In the genomic region with DNA sequence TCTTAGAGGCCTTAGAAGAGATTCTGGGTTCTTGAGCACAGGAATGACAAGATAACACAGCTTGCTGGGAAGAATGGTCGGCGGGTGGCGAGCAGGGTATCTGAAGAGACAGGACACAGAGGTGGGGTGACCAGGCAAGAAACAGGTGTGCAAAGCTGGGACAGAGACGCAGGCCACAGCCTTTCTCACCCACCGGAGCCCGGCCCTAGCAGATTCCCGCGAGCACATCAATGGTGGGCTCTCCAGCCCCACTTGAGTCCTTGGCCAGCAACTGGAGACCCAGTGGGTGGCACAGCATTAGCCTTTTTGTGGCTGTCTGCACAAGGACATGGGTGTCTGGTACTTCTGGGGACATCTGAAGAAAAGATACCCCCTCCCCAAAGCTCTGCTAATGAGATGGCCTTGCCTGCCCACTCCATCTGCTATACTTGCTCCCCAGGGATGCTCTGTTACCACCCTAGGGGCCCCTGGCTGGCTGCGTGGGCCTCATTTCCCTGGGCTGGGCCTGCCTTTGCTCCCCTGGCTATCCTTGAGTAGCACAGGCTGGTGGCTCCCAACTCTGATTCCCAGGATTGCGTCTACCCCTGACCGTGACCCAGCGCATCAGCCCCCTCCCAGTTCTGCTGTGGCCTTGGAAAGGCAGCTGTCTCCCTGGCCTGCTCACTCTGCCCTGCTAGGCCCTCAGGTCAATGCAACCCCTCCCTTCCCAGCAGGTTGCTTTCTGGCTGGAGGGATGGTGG, we compare ENCODE assay signal across 24 cellular contexts.
DNase-seq lines count a peak whose midpoint lies in the region; ATAC-seq and TF ChIP-seq lines count a peak whose summit lies in the region.
"Had no signal": no experiment of that assay in that cellular context is flagged by ENCODE, and none has a peak within 500 bp of the region (broad histone marks: within the 10 kb centered on the region; RNA-seq: fewer than 3 reads in every experiment).

No MANE protein-coding gene starts in this region.

- H3K36me3 ChIP-seq in psoas muscle (ENCODE audit: insufficient read depth in 1 of 2, low read depth in 1 of 2) = peaks cover 0 to 53% of the 10 kb centered on the region in 2 donors
- H3K36me3 ChIP-seq: vagina had no signal

- POLR2A ChIA-PET in activated CD8-positive, alpha-beta T cell treated with anti-CD3 and anti-CD28 coated beads for 36 hours (lab: Charles Lee) = interaction anchor here (1.0 kb wide), 1 partner anchor 98 kb away, joined by 3 read pairs; no protein-coding TSS in a partner anchor

- H3K9me3 Mint-ChIP-seq in activated naive CD4-positive, alpha-beta T cell treated with anti-CD3 and anti-CD28 coated beads for 36 hours = no peaks in the 10 kb centered on the region
- no peaks in the 10 kb centered on the region for H3K9me3 Mint-ChIP-seq in activated CD8-positive, alpha-beta T cell treated with anti-CD3 and anti-CD28 coated beads for 36 hours
- no peaks in the 10 kb centered on the region for H3K9me3 Mint-ChIP-seq in dendritic cell treated with granulocyte-macrophage colony-stimulating factor and Interleukin-4, amounts not matched to agents 40 ng/mL and 50 ng/mL, for 4 days
- no peaks in the 10 kb centered on the region for H3K9me3 Mint-ChIP-seq in stimulated activated effector memory CD8-positive, alpha-beta T cell treated with anti-CD3 and anti-CD28 coated beads, Interleukin-12 subunit alpha, Interleukin-12 subunit beta, amount 100 ng/mL, for 72 hours
- H3K9me3 Mint-ChIP-seq: memory B cell; stimulated activated memory B cell treated with anti-CD40 and anti-IgM and Interleukin-4, amounts not matched to agents 10 μg/mL and 1 μg/mL and 100 μg/mL, for 72 hours had no signal

- intact Hi-C loops in activated naive CD4-positive, alpha-beta T cell treated with anti-CD3 and anti-CD28 coated beads for 36 hours (cut with micrococcal nuclease) = no loop called here
- intact Hi-C loops in activated CD8-positive, alpha-beta T cell treated with anti-CD3 and anti-CD28 coated beads for 36 hours (cut with micrococcal nuclease) = no loop called here
- intact Hi-C loops in dendritic cell treated with granulocyte-macrophage colony-stimulating factor and Interleukin-4, amounts not matched to agents 40 ng/mL and 50 ng/mL, for 4 days (cut with micrococcal nuclease) = loop anchor here (5.0 kb wide), 1 partner anchor 33 kb away; no protein-coding TSS in a partner anchor
- intact Hi-C loops in psoas muscle (cut with DNase I) = no loop called here

- ATAC-seq in activated CD8-positive, alpha-beta T cell treated with anti-CD3 and anti-CD28 coated beads for 36 hours = no peak
- no peak for ATAC-seq in stimulated activated effector memory CD8-positive, alpha-beta T cell treated with anti-CD3 and anti-CD28 coated beads, Interleukin-12 subunit alpha, Interleukin-12 subunit beta, amount 100 ng/mL, for 72 hours
- no peak for ATAC-seq in psoas muscle
- ATAC-seq: body of pancreas; left cardiac atrium; stimulated activated memory B cell treated with anti-CD40 and anti-IgM and Interleukin-4, amounts not matched to agents 10 μg/mL and 1 μg/mL and 100 μg/mL, for 72 hours had no signal

- peaks cover 48% of the 10 kb centered on the region for H3K4me1 Mint-ChIP-seq in activated naive CD4-positive, alpha-beta T cell treated with anti-CD3 and anti-CD28 coated beads for 36 hours (ENCODE audit: low read depth)
- peaks cover 45% of the 10 kb centered on the region for H3K4me1 Mint-ChIP-seq in activated CD8-positive, alpha-beta T cell treated with anti-CD3 and anti-CD28 coated beads for 36 hours (ENCODE audit: low read depth)
- H3K4me1 Mint-ChIP-seq in dendritic cell treated with granulocyte-macrophage colony-stimulating factor and Interleukin-4, amounts not matched to agents 40 ng/mL and 50 ng/mL, for 4 days (ENCODE audit: low read depth) = peaks cover 47% of the 10 kb centered on the region
- H3K4me1 Mint-ChIP-seq in stimulated activated effector memory CD8-positive, alpha-beta T cell treated with anti-CD3 and anti-CD28 coated beads, Interleukin-12 subunit alpha, Interleukin-12 subunit beta, amount 100 ng/mL, for 72 hours = peaks cover 49% of the 10 kb centered on the region
- H3K4me1 Mint-ChIP-seq: stimulated activated memory B cell treated with anti-CD40 and anti-IgM and Interleukin-4, amounts not matched to agents 10 μg/mL and 1 μg/mL and 100 μg/mL, for 72 hours had no signal

- no peak overlapping the region for H3K4me3 ChIP-seq in psoas muscle
- H3K4me3 ChIP-seq: body of pancreas, skin epidermis, testis, vagina had no signal

- no peak overlapping the region for H3K27ac ChIP-seq in psoas muscle
- H3K27ac ChIP-seq: body of pancreas, testis, vagina had no signal

- no peak overlapping the region for H3K4me3 Mint-ChIP-seq in activated naive CD4-positive, alpha-beta T cell treated with anti-CD3 and anti-CD28 coated beads for 36 hours
- no peak overlapping the region for H3K4me3 Mint-ChIP-seq in activated CD8-positive, alpha-beta T cell treated with anti-CD3 and anti-CD28 coated beads for 36 hours
- no peak overlapping the region for H3K4me3 Mint-ChIP-seq in dendritic cell treated with granulocyte-macrophage colony-stimulating factor and Interleukin-4, amounts not matched to agents 40 ng/mL and 50 ng/mL, for 4 days
- H3K4me3 Mint-ChIP-seq in stimulated activated effector memory CD8-positive, alpha-beta T cell treated with anti-CD3 and anti-CD28 coated beads, Interleukin-12 subunit alpha, Interleukin-12 subunit beta, amount 100 ng/mL, for 72 hours = no peak overlapping the region
- H3K4me3 Mint-ChIP-seq: memory B cell; stimulated activated memory B cell treated with anti-CD40 and anti-IgM and Interleukin-4, amounts not matched to agents 10 μg/mL and 1 μg/mL and 100 μg/mL, for 72 hours had no signal

- no peak for DNase-seq in activated naive CD4-positive, alpha-beta T cell treated with anti-CD3 and anti-CD28 coated beads for 36 hours
- no peak for DNase-seq in activated naive CD4-positive, alpha-beta T cell treated with anti-CD3 and anti-CD28 coated beads, Interleukin-2, amount 50 U/mL, for 16 hours
- DNase-seq in activated CD8-positive, alpha-beta T cell treated with anti-CD3 and anti-CD28 coated beads for 36 hours = no peak
- no peak for DNase-seq in stimulated activated effector memory CD8-positive, alpha-beta T cell treated with anti-CD3 and anti-CD28 coated beads, Interleukin-12 subunit alpha, Interleukin-12 subunit beta, amount 100 ng/mL, for 72 hours (ENCODE audit: low spot score in 2 of 2)
- DNase-seq in psoas muscle = no peak
- DNase-seq in LoVo (ENCODE audit: low spot score) = no peak
- DNase-seq: activated CD8-positive, alpha-beta memory T cell treated with anti-CD3 and anti-CD28 coated beads for 24 hours; activated T-cell treated with anti-CD3 and anti-CD28 coated beads, Interleukin-2, amount 50 U/mL, for 1 hour; body of pancreas; effector CD8-positive, alpha-beta T cell; foreskin fibroblast; IMR-90; left cardiac atrium; NCI-H1092 treated with DMSO at 0.1 percent for 48 hours; NCI-H2081; NCI-H774; SK-N-SH; T1000; testis had no signal

- TF ChIP-seq CTCF in activated CD8-positive, alpha-beta T cell treated with anti-CD3 and anti-CD28 coated beads for 36 hours (IDR thresholded peaks at IDR 0.05) = no peak
- no peak for TF ChIP-seq CTCF in psoas muscle (IDR thresholded peaks at IDR 0.05)

- WGBS in psoas muscle, 3 donors = 91 to 98% (median 96%) methylated on average over 11 to 12 of the region's 12 CpGs

- H3K27ac Mint-ChIP-seq in activated naive CD4-positive, alpha-beta T cell treated with anti-CD3 and anti-CD28 coated beads for 36 hours = peak overlapping the region; percentile 8
- H3K27ac Mint-ChIP-seq in activated CD8-positive, alpha-beta T cell treated with anti-CD3 and anti-CD28 coated beads for 36 hours = peak overlapping the region; percentile 47
- peak overlapping the region; percentile 16 for H3K27ac Mint-ChIP-seq in dendritic cell treated with granulocyte-macrophage colony-stimulating factor and Interleukin-4, amounts not matched to agents 40 ng/mL and 50 ng/mL, for 4 days
- H3K27ac Mint-ChIP-seq in stimulated activated effector memory CD8-positive, alpha-beta T cell treated with anti-CD3 and anti-CD28 coated beads, Interleukin-12 subunit alpha, Interleukin-12 subunit beta, amount 100 ng/mL, for 72 hours = peak overlapping the region; percentile 44
- H3K27ac Mint-ChIP-seq: memory B cell; stimulated activated memory B cell treated with anti-CD40 and anti-IgM and Interleukin-4, amounts not matched to agents 10 μg/mL and 1 μg/mL and 100 μg/mL, for 72 hours had no signal

- peaks cover 9% of the 10 kb centered on the region for H3K4me1 ChIP-seq in psoas muscle

- H3K27me3 ChIP-seq in psoas muscle (ENCODE audit: insufficient read depth in 3 of 3, low read length in 2 of 3) = no peaks in the 10 kb centered on the region
- H3K27me3 ChIP-seq: body of pancreas, testis, vagina had no signal

- no peaks in the 10 kb centered on the region for H3K36me3 Mint-ChIP-seq in activated naive CD4-positive, alpha-beta T cell treated with anti-CD3 and anti-CD28 coated beads for 36 hours (ENCODE audit: low read depth)
- no peaks in the 10 kb centered on the region for H3K36me3 Mint-ChIP-seq in activated CD8-positive, alpha-beta T cell treated with anti-CD3 and anti-CD28 coated beads for 36 hours (ENCODE audit: low read depth)
- no peaks in the 10 kb centered on the region for H3K36me3 Mint-ChIP-seq in dendritic cell treated with granulocyte-macrophage colony-stimulating factor and Interleukin-4, amounts not matched to agents 40 ng/mL and 50 ng/mL, for 4 days (ENCODE audit: low read depth)
- no peaks in the 10 kb centered on the region for H3K36me3 Mint-ChIP-seq in stimulated activated effector memory CD8-positive, alpha-beta T cell treated with anti-CD3 and anti-CD28 coated beads, Interleukin-12 subunit alpha, Interleukin-12 subunit beta, amount 100 ng/mL, for 72 hours
- H3K36me3 Mint-ChIP-seq: memory B cell; stimulated activated memory B cell treated with anti-CD40 and anti-IgM and Interleukin-4, amounts not matched to agents 10 μg/mL and 1 μg/mL and 100 μg/mL, for 72 hours had no signal

- no peaks in the 10 kb centered on the region for H3K9me3 ChIP-seq in psoas muscle
- H3K9me3 ChIP-seq: body of pancreas, SK-N-SH, testis, vagina had no signal

- H3K27me3 Mint-ChIP-seq in activated naive CD4-positive, alpha-beta T cell treated with anti-CD3 and anti-CD28 coated beads for 36 hours (ENCODE audit: low read depth) = no peaks in the 10 kb centered on the region
- peaks cover 9% of the 10 kb centered on the region for H3K27me3 Mint-ChIP-seq in activated CD8-positive, alpha-beta T cell treated with anti-CD3 and anti-CD28 coated beads for 36 hours
- peaks cover 34% of the 10 kb centered on the region for H3K27me3 Mint-ChIP-seq in dendritic cell treated with granulocyte-macrophage colony-stimulating factor and Interleukin-4, amounts not matched to agents 40 ng/mL and 50 ng/mL, for 4 days

- CTCF ChIA-PET in activated naive CD4-positive, alpha-beta T cell treated with anti-CD3 and anti-CD28 coated beads for 36 hours (lab: Charles Lee) = interaction anchor here (0.6 to 3.1 kb wide), 2 partner anchors 13 to 515 kb away, joined by 4 to 19 read pairs; a partner anchor contains a TSS
- CTCF ChIA-PET in activated CD8-positive, alpha-beta T cell treated with anti-CD3 and anti-CD28 coated beads for 36 hours (lab: Charles Lee) = interaction anchor here (4.7 kb wide), 1 partner anchor 12 kb away, joined by 21 read pairs; no protein-coding TSS in a partner anchor
